20 cellular contexts compared by ENCODE assay signal in the genomic region with DNA sequence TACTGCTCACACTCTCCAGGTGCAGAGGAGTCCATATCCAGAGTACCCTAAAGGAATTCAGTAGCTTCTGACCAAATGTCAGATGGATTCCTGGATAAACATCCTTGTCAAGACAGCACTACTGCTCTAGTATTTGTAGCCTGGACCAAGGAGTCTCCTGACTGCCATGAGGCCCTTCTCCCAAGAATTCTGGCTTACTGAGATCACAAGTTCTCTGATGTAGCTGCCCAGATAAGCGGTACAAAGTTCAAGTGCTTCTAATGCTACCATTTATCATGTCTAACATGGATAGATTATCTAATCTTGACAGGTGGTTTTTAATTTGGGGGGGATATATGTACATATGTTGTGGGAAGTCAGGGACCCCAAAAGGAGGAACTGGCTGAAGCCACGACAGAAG.
"Had no signal": no experiment of that assay in that cellular context is flagged by ENCODE, and none has a peak within 500 bp of the region (broad histone marks: within the 10 kb centered on the region; RNA-seq: fewer than 3 reads in every experiment).

No MANE protein-coding gene starts in this region.

- H3K27me3 ChIP-seq: ascending aorta, body of pancreas had no signal

- H3K4me2 ChIP-seq: SK-N-SH had no signal

- H3K4me3 ChIP-seq: ascending aorta, body of pancreas had no signal

- H3K9me3 ChIP-seq: ascending aorta, body of pancreas, SK-N-SH had no signal

- H3K9ac ChIP-seq: SK-N-SH had no signal

- H3K27ac ChIP-seq: ascending aorta, body of pancreas, VCaP had no signal

- H3K36me3 ChIP-seq: ascending aorta had no signal

- DNase-seq: activated CD4-positive, alpha-beta T cell treated with anti-CD3 and anti-CD28 coated beads for 36 hours; activated CD8-positive, alpha-beta memory T cell treated with anti-CD3 and anti-CD28 coated beads, Interleukin-2, amount 50 U/mL, for 4 hours; activated CD8-positive, alpha-beta T cell treated with anti-CD3 and anti-CD28 coated beads for 36 hours; amniotic stem cell; body of pancreas; KBM-7; NCI-H1048; NCI-H146; NCI-H187 treated with DMSO at 0.1 percent for 48 hours; NCI-H2081 treated with DMSO at 0.1 percent for 48 hours; NCI-H2171; NCI-H2227 treated with DMSO at 0.1 percent for 48 hours; NCI-H446 treated with DMSO at 0.1 percent for 48 hours; NCI-H524 treated with DMSO at 0.1 percent for 48 hours; NCI-H748 treated with DMSO at 0.1 percent for 48 hours; SIG-M5; SK-N-SH; T-helper 1 cell had no signal

- ATAC-seq: activated CD4-positive, alpha-beta T cell treated with anti-CD3 and anti-CD28 coated beads for 36 hours; activated CD8-positive, alpha-beta T cell treated with anti-CD3 and anti-CD28 coated beads for 36 hours; body of pancreas had no signal
